23 cellular contexts compared by ENCODE assay signal in genomic region chr3:124383051-124383450, GRCh38.
DNase-seq lines count a peak whose midpoint lies in the region; ATAC-seq and TF ChIP-seq lines count a peak whose summit lies in the region.
"Had no signal": no experiment of that assay in that cellular context is flagged by ENCODE, and none has a peak within 500 bp of the region (broad histone marks: within the 10 kb centered on the region; RNA-seq: fewer than 3 reads in every experiment).

No MANE protein-coding gene starts in this region.

- H3K9ac ChIP-seq in adipocyte (ENCODE audit: low read length) = no peak overlapping the region
- H3K9ac ChIP-seq: BLaER1 had no signal

- H3K79me2 ChIP-seq in osteoblast (ENCODE audit: insufficient read depth, low read length) = no peaks in the 10 kb centered on the region

- H2AFZ ChIP-seq in osteoblast (ENCODE audit: low read length) = no peak overlapping the region

- peak overlapping the region; percentile 33 for H3K4me2 ChIP-seq in osteoblast (ENCODE audit: insufficient read depth, low read length)
- H3K4me2 ChIP-seq: BLaER1 had no signal

- H3K9me3 ChIP-seq in adipocyte (ENCODE audit: control insufficient read depth, low read length) (no peaks in the 10 kb centered on the region), osteoblast (ENCODE audit: low read depth, low read length) (no peaks in the 10 kb centered on the region), gastroesophageal sphincter (no peaks in the 10 kb centered on the region)
- H3K9me3 ChIP-seq: BLaER1, right lobe of liver, upper lobe of right lung had no signal

- TF ChIP-seq CTCF in osteoblast (IDR thresholded peaks at IDR 0.05; ENCODE audit: extremely low read depth, low read depth, low read length) = no peak
- TF ChIP-seq CTCF in gastroesophageal sphincter (IDR thresholded peaks at IDR 0.05) = no peak

- ATAC-seq in HG02610 (IDR thresholded peaks at IDR 0.05; ENCODE audit: unreplicated experiment) (no peak), gastroesophageal sphincter (no peak)
- ATAC-seq: esophagus mucosa, left ventricle myocardium superior, right lobe of liver, SK-N-SH treated with all-trans-retinoic acid at 6 μM for 48 hours, upper lobe of right lung had no signal

- H3K4me3 ChIP-seq in adipocyte (ENCODE audit: low read length) (no peak overlapping the region), osteoblast (ENCODE audit: insufficient read depth, low read length) (no peak overlapping the region), gastroesophageal sphincter (no peak overlapping the region)
- H3K4me3 ChIP-seq: BLaER1, right lobe of liver, upper lobe of right lung had no signal

- no peak for TF ChIP-seq EP300 in gastroesophageal sphincter (IDR thresholded peaks at IDR 0.05)

- H3K27ac ChIP-seq in epithelial cell of prostate = peak overlapping the region; percentile 62
- no peak overlapping the region for H3K27ac ChIP-seq in osteoblast (ENCODE audit: low read depth, low read length)
- H3K27ac ChIP-seq in gastroesophageal sphincter = no peak overlapping the region
- H3K27ac ChIP-seq: BLaER1, right lobe of liver, RWPE1, upper lobe of right lung had no signal

- H3K36me3 ChIP-seq in adipocyte (ENCODE audit: control insufficient read depth, insufficient read depth, low read length, severe bottlenecking) (no peaks in the 10 kb centered on the region), osteoblast (ENCODE audit: insufficient read depth, low read length) (no peaks in the 10 kb centered on the region), gastroesophageal sphincter (peaks cover 0 to 4% of the 10 kb centered on the region in 2 donors)
- H3K36me3 ChIP-seq: BLaER1, right lobe of liver, upper lobe of right lung had no signal

- 42 to 85% methylated on average over 3 to 4 of the region's 4 CpGs for WGBS in gastroesophageal sphincter (ENCODE audit: low coverage in 1 of 2), 2 donors

- DNase-seq in ELF-1 (ENCODE audit: low read depth, low spot score) (peak; percentile 82), adipocyte (ENCODE audit: low read depth) (peak; percentile 47), epithelial cell of prostate (ENCODE audit: low read depth, low spot score) (peak; percentile 34), osteoblast (ENCODE audit: insufficient read length, low spot score, missing footprints) (peak; percentile 36), cerebellar nuclear complex (lab: John Stamatoyannopoulos, UW) (no peak)
- DNase-seq in activated CD4-positive, alpha-beta T cell treated with anti-CD3 and anti-CD28 coated beads, Interleukin-2, amount 50 U/mL, for 48 hours = no peak
- DNase-seq: activated CD4-positive, alpha-beta T cell treated with anti-CD3 and anti-CD28 coated beads, Interleukin-2, amount 10 ng/mL, durations not matched to agents 24 days and 14 days; DND-41; effector memory CD4-positive, alpha-beta T cell; Karpas-422; left ventricle myocardium superior; NCI-H69; posterior cingulate gyrus; right lobe of liver; stimulated activated CD8-positive, alpha-beta memory T cell treated with anti-CD3 and anti-CD28 coated beads, Interleukin-4, amount 100 ng/mL, for 48 hours; T-helper 2 cell; upper lobe of right lung had no signal

- no peaks in the 10 kb centered on the region for H4K20me1 ChIP-seq in osteoblast (ENCODE audit: insufficient read depth, low read length)
- H4K20me1 ChIP-seq: BLaER1 had no signal

- H3K4me1 ChIP-seq in adipocyte (ENCODE audit: control insufficient read depth, insufficient read depth, low read length) (peaks cover 6% of the 10 kb centered on the region), osteoblast (ENCODE audit: insufficient read depth, low read length) (peaks cover 2% of the 10 kb centered on the region), gastroesophageal sphincter (no peaks in the 10 kb centered on the region)
- H3K4me1 ChIP-seq: BLaER1, right lobe of liver, upper lobe of right lung had no signal

- no peaks in the 10 kb centered on the region for H3K27me3 ChIP-seq in adipocyte (replicated peaks; ENCODE audit: control insufficient read depth, insufficient read depth, low read length)
- peaks cover 44% of the 10 kb centered on the region for H3K27me3 ChIP-seq in osteoblast (ENCODE audit: insufficient read depth, low read length)
- no peaks in the 10 kb centered on the region for H3K27me3 ChIP-seq in gastroesophageal sphincter
- H3K27me3 ChIP-seq: BLaER1, right lobe of liver, upper lobe of right lung had no signal

- no peak for TF ChIP-seq POLR2A in gastroesophageal sphincter (IDR thresholded peaks at IDR 0.05)

Comparison
In these comparisons a context has a peak if more than half of its experiments do, and no peak if none do; other contexts are left out.
1. DNase-seq: peak in ELF-1 (single experiment), adipocyte (single experiment), epithelial cell of prostate (single experiment) and osteoblast (single experiment); none in cerebellar nuclear complex (0 of 2) and activated CD4-positive, alpha-beta T cell treated with anti-CD3 and anti-CD28 coated beads, Interleukin-2, amount 50 U/mL, for 48 hours (0 of 2).